ENCODE assay signal across 25 cellular contexts in the genomic region with DNA sequence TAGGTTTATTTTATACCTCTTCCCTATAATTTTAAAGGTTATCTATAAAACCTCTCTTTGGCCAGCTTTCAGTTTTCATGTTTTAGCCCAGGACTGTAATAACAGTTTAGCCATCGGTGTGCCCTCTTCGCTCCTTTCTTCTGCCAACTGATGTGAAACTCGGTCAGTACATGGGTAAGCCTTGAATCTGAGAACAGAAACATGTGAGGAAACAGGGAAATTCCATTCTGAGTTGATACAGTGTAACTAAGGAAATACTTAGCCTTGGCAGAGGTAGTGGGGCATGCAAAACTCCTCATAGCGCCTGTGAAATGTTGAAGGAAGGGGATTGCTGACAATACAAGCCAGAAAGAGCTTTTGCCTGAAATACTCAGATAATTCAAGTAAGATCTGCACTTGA.
A peak's percentile ranks its signal among the peaks of the same experiment; 100 is the strongest.
DNase-seq lines count a peak whose midpoint lies in the region; ATAC-seq lines count a peak whose summit lies in the region.
"Had no signal": no experiment of that assay in that cellular context is flagged by ENCODE, and none has a peak within 500 bp of the region (broad histone marks: within the 10 kb centered on the region; RNA-seq: fewer than 3 reads in every experiment).

No MANE protein-coding gene starts in this region.

- no peak for ATAC-seq in activated naive CD8-positive, alpha-beta T cell treated with anti-CD3 and anti-CD28 coated beads, Interleukin-2, amount 50 U/mL, for 24 hours
- ATAC-seq in left colon = no peak
- ATAC-seq: heart right ventricle; left ventricle myocardium superior; stimulated activated naive B cell treated with anti-CD40 and anti-IgM and Interleukin-4, amounts not matched to agents 10 μg/mL and 1 μg/mL and 100 μg/mL, for 72 hours had no signal

- H3K36me3 Mint-ChIP-seq in activated naive CD8-positive, alpha-beta T cell treated with anti-CD3 and anti-CD28 coated beads, Interleukin-2, amount 50 U/mL, for 24 hours (ENCODE audit: low read depth) = no peaks in the 10 kb centered on the region
- no peaks in the 10 kb centered on the region for H3K36me3 Mint-ChIP-seq in activated T-helper 2 cell treated with anti-CD3 and anti-CD28 coated beads, Interferon-gamma antibody, Interleukin-2, Interleukin-4, amounts not matched to agents 10 μg/mL and 5 μg/mL and 100 μg/mL, durations not matched to agents 14 hours and 24 hours and 36 hours (ENCODE audit: low read depth)
- H3K36me3 Mint-ChIP-seq: activated naive CD8-positive, alpha-beta T cell treated with anti-CD3 and anti-CD28 coated beads, Interleukin-2, amount 10 ng/mL, durations not matched to agents 7 days and 5 days; brain; stimulated activated naive B cell treated with anti-CD40 and anti-IgM and Interleukin-4, amounts not matched to agents 10 μg/mL and 1 μg/mL and 100 μg/mL, for 72 hours had no signal

- DNase-seq in M059J (ENCODE audit: low read depth) = peak; percentile 20
- DNase-seq in dedifferentiated amniotic fluid mesenchymal stem cell (ENCODE audit: extremely low spot score) = peak; percentile 15
- peak; percentile 49 for DNase-seq in kidney glomerular epithelial cell (lab: John Stamatoyannopoulos, UW)
- no peak for DNase-seq in activated naive CD8-positive, alpha-beta T cell treated with anti-CD3 and anti-CD28 coated beads, Interleukin-2, amount 50 U/mL, for 24 hours
- DNase-seq in left colon = no peak
- no peak for DNase-seq in stimulated activated CD4-positive, alpha-beta T cell treated with anti-CD3 and anti-CD28 coated beads, Interleukin-4, amount 100 ng/mL, for 1 hour
- no peak for DNase-seq in activated T-helper 2 cell treated with anti-CD3 and anti-CD28 coated beads, Interferon-gamma antibody, Interleukin-2, Interleukin-4, amounts not matched to agents 10 μg/mL and 5 μg/mL and 100 μg/mL, durations not matched to agents 14 hours and 24 hours and 36 hours (ENCODE audit: low spot score)
- DNase-seq: activated CD8-positive, alpha-beta memory T cell treated with anti-CD3 and anti-CD28 coated beads, Interleukin-2, amount 50 U/mL, for 4 hours; activated naive CD8-positive, alpha-beta T cell treated with anti-CD3 and anti-CD28 coated beads, Interleukin-2, amount 10 ng/mL, durations not matched to agents 7 days and 5 days; colonic mucosa; DND-41; endodermal cell; heart right ventricle; left ventricle myocardium superior; midbrain; NCI-H1417 treated with DMSO at 0.1 percent for 48 hours; NCI-H2107; NCI-H524 treated with DMSO at 0.1 percent for 48 hours; stimulated activated CD4-positive, alpha-beta T cell treated with anti-CD3 and anti-CD28 coated beads, Interleukin-2, amount 100 ng/mL, for 24 hours; stimulated activated naive B cell treated with anti-CD40 and anti-IgM and Interleukin-4, amounts not matched to agents 10 μg/mL and 1 μg/mL and 100 μg/mL, for 72 hours; T-helper 9 cell; testis had no signal

- peaks cover 4% of the 10 kb centered on the region for H3K9me3 Mint-ChIP-seq in activated naive CD8-positive, alpha-beta T cell treated with anti-CD3 and anti-CD28 coated beads, Interleukin-2, amount 50 U/mL, for 24 hours
- peaks cover 10% of the 10 kb centered on the region for H3K9me3 Mint-ChIP-seq in activated T-helper 2 cell treated with anti-CD3 and anti-CD28 coated beads, Interferon-gamma antibody, Interleukin-2, Interleukin-4, amounts not matched to agents 10 μg/mL and 5 μg/mL and 100 μg/mL, durations not matched to agents 14 hours and 24 hours and 36 hours
- H3K9me3 Mint-ChIP-seq: activated naive CD8-positive, alpha-beta T cell treated with anti-CD3 and anti-CD28 coated beads, Interleukin-2, amount 10 ng/mL, durations not matched to agents 7 days and 5 days; brain; endodermal cell; nephron; stimulated activated naive B cell treated with anti-CD40 and anti-IgM and Interleukin-4, amounts not matched to agents 10 μg/mL and 1 μg/mL and 100 μg/mL, for 72 hours had no signal

- H3K27me3 Mint-ChIP-seq in activated naive CD8-positive, alpha-beta T cell treated with anti-CD3 and anti-CD28 coated beads, Interleukin-2, amount 50 U/mL, for 24 hours = no peaks in the 10 kb centered on the region
- H3K27me3 Mint-ChIP-seq in activated T-helper 2 cell treated with anti-CD3 and anti-CD28 coated beads, Interferon-gamma antibody, Interleukin-2, Interleukin-4, amounts not matched to agents 10 μg/mL and 5 μg/mL and 100 μg/mL, durations not matched to agents 14 hours and 24 hours and 36 hours (ENCODE audit: low read depth) = no peaks in the 10 kb centered on the region
- H3K27me3 Mint-ChIP-seq: activated naive CD8-positive, alpha-beta T cell treated with anti-CD3 and anti-CD28 coated beads, Interleukin-2, amount 10 ng/mL, durations not matched to agents 7 days and 5 days; B cell; brain; stimulated activated naive B cell treated with anti-CD40 and anti-IgM and Interleukin-4, amounts not matched to agents 10 μg/mL and 1 μg/mL and 100 μg/mL, for 72 hours had no signal

- H3K27ac Mint-ChIP-seq in activated naive CD8-positive, alpha-beta T cell treated with anti-CD3 and anti-CD28 coated beads, Interleukin-2, amount 50 U/mL, for 24 hours = no peak overlapping the region
- no peak overlapping the region for H3K27ac Mint-ChIP-seq in activated T-helper 2 cell treated with anti-CD3 and anti-CD28 coated beads, Interferon-gamma antibody, Interleukin-2, Interleukin-4, amounts not matched to agents 10 μg/mL and 5 μg/mL and 100 μg/mL, durations not matched to agents 14 hours and 24 hours and 36 hours
- H3K27ac Mint-ChIP-seq: activated naive CD8-positive, alpha-beta T cell treated with anti-CD3 and anti-CD28 coated beads, Interleukin-2, amount 10 ng/mL, durations not matched to agents 7 days and 5 days; B cell; endodermal cell; nephron; stimulated activated naive B cell treated with anti-CD40 and anti-IgM and Interleukin-4, amounts not matched to agents 10 μg/mL and 1 μg/mL and 100 μg/mL, for 72 hours had no signal

- intact Hi-C loops in left colon (cut with DNase I, micrococcal nuclease) = no loop called here
- intact Hi-C loops in activated T-helper 2 cell treated with anti-CD3 and anti-CD28 coated beads, Interferon-gamma antibody, Interleukin-2, Interleukin-4, amounts not matched to agents 10 μg/mL and 5 μg/mL and 100 μg/mL, durations not matched to agents 14 hours and 24 hours and 36 hours (cut with micrococcal nuclease) = no loop called here

- no peaks in the 10 kb centered on the region for H3K4me1 Mint-ChIP-seq in activated naive CD8-positive, alpha-beta T cell treated with anti-CD3 and anti-CD28 coated beads, Interleukin-2, amount 50 U/mL, for 24 hours
- H3K4me1 Mint-ChIP-seq in activated T-helper 2 cell treated with anti-CD3 and anti-CD28 coated beads, Interferon-gamma antibody, Interleukin-2, Interleukin-4, amounts not matched to agents 10 μg/mL and 5 μg/mL and 100 μg/mL, durations not matched to agents 14 hours and 24 hours and 36 hours (ENCODE audit: low read depth) = no peaks in the 10 kb centered on the region
- H3K4me1 Mint-ChIP-seq: activated naive CD8-positive, alpha-beta T cell treated with anti-CD3 and anti-CD28 coated beads, Interleukin-2, amount 10 ng/mL, durations not matched to agents 7 days and 5 days; B cell; endodermal cell; nephron; stimulated activated naive B cell treated with anti-CD40 and anti-IgM and Interleukin-4, amounts not matched to agents 10 μg/mL and 1 μg/mL and 100 μg/mL, for 72 hours had no signal

- no peak overlapping the region for H3K4me3 Mint-ChIP-seq in activated naive CD8-positive, alpha-beta T cell treated with anti-CD3 and anti-CD28 coated beads, Interleukin-2, amount 50 U/mL, for 24 hours
- no peak overlapping the region for H3K4me3 Mint-ChIP-seq in activated T-helper 2 cell treated with anti-CD3 and anti-CD28 coated beads, Interferon-gamma antibody, Interleukin-2, Interleukin-4, amounts not matched to agents 10 μg/mL and 5 μg/mL and 100 μg/mL, durations not matched to agents 14 hours and 24 hours and 36 hours (ENCODE audit: low read depth)
- H3K4me3 Mint-ChIP-seq: activated naive CD8-positive, alpha-beta T cell treated with anti-CD3 and anti-CD28 coated beads, Interleukin-2, amount 10 ng/mL, durations not matched to agents 7 days and 5 days; B cell; endodermal cell; nephron; stimulated activated naive B cell treated with anti-CD40 and anti-IgM and Interleukin-4, amounts not matched to agents 10 μg/mL and 1 μg/mL and 100 μg/mL, for 72 hours had no signal

Comparison
In these comparisons a context has a peak if more than half of its experiments do, and no peak if none do; other contexts are left out.
1. DNase-seq: peak in M059J (single experiment), dedifferentiated amniotic fluid mesenchymal stem cell (single experiment) and kidney glomerular epithelial cell (single experiment); none in activated naive CD8-positive, alpha-beta T cell treated with anti-CD3 and anti-CD28 coated beads, Interleukin-2, amount 50 U/mL, for 24 hours (single experiment), left colon (0 of 2), stimulated activated CD4-positive, alpha-beta T cell treated with anti-CD3 and anti-CD28 coated beads, Interleukin-4, amount 100 ng/mL, for 1 hour (single experiment) and activated T-helper 2 cell treated with anti-CD3 and anti-CD28 coated beads, Interferon-gamma antibody, Interleukin-2, Interleukin-4, amounts not matched to agents 10 μg/mL and 5 μg/mL and 100 μg/mL, durations not matched to agents 14 hours and 24 hours and 36 hours (single experiment).